Comparison of ENCODE assay signal across 27 cellular contexts in the genomic region with DNA sequence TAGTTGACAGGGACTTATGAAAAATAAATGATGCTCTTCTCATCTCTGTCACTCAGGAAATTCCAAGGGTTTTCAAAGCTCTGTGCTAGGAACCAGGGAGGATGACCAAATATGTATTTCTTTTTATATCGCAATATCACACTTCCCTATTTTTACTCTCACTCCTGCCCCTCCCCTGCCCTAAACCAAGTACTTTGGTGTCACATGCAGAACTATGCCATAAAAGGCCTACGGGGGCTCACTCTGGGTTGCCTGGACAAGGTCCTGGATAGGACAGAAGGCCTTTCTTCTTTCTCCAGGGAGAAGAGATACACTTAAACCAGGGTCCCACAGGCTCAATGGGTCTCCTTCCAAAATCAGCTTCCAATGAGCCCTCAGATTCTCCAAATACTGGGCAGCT. TPM values are rescaled to one million over a fixed set of nuclear protein-coding genes. Genes with fewer than 3 reads are reported as not detected.
DNase-seq lines count a peak whose midpoint lies in the region; ATAC-seq and TF ChIP-seq lines count a peak whose summit lies in the region.
"Had no signal": no experiment of that assay in that cellular context is flagged by ENCODE, and none has a peak within 500 bp of the region (broad histone marks: within the 10 kb centered on the region; RNA-seq: fewer than 3 reads in every experiment).

No MANE protein-coding gene starts in this region.

- no peak for TF ChIP-seq POLR2A in GM18505 (IDR thresholded peaks at IDR 0.05; ENCODE audit: borderline replicate concordance, extremely low read depth, insufficient read depth, insufficient read length)

- no peak overlapping the region for H3K9ac ChIP-seq in OCI-LY3 (ENCODE audit: low read length)
- H3K9ac ChIP-seq: SK-N-SH had no signal

- peaks cover 26% of the 10 kb centered on the region for H3K4me1 ChIP-seq in OCI-LY3 (ENCODE audit: low read length)
- H3K4me1 ChIP-seq: psoas muscle had no signal

- DNase-seq in Right ventricle myocardium inferior (ENCODE audit: missing footprints) (no peak), cardiac septum (ENCODE audit: low spot score) (no peak), left cardiac atrium (no peak), NCI-H187 treated with DMSO at 0.1 percent for 48 hours (lab: John Stamatoyannopoulos, UW) (no peak)
- DNase-seq in activated effector memory CD4-positive, alpha-beta T cell treated with anti-CD3 and anti-CD28 coated beads, Interleukin-2, amount 50 U/mL, for 16 hours, result no peak
- DNase-seq: activated naive CD4-positive, alpha-beta T cell treated with Interleukin-2 at 50 U/mL for 16 hours; CD8-positive, alpha-beta T cell; DMS79 treated with DMSO at 0.1 percent for 48 hours; effector CD8-positive, alpha-beta T cell; gastrocnemius medialis; HFFc6; KBM-7; midbrain; NCI-H1105; NCI-H2171; NCI-H526 treated with DMSO at 0.1 percent for 48 hours; Peyer's patch; psoas muscle; SK-N-SH; stimulated activated CD4-positive, alpha-beta T cell treated with anti-CD3 and anti-CD28 coated beads, Interleukin-4, amount 100 ng/mL, for 4 hours; substantia nigra had no signal

- no peaks in the 10 kb centered on the region for H3K27me3 ChIP-seq in OCI-LY3 (ENCODE audit: low read depth, low read length)
- H3K27me3 ChIP-seq: gastrocnemius medialis, Peyer's patch, vagina had no signal

- no peaks in the 10 kb centered on the region for H3K9me3 ChIP-seq in OCI-LY3 (ENCODE audit: insufficient read depth, low read length)
- H3K9me3 ChIP-seq: gastrocnemius medialis, Peyer's patch, psoas muscle, SK-N-SH, vagina had no signal

- intact Hi-C loops in Right ventricle myocardium inferior (cut with DNase I), result no loop called here
- intact Hi-C loops in cardiac septum (cut with DNase I), result no loop called here
- intact Hi-C loops in left cardiac atrium (cut with DNase I), result loop anchor here in 1 of 2 donors (5.0 kb wide), 1 partner anchor 138 kb away; no protein-coding TSS in a partner anchor

- no peak overlapping the region for H3K4me3 ChIP-seq in OCI-LY3 (ENCODE audit: low read length)
- H3K4me3 ChIP-seq: gastrocnemius medialis, Peyer's patch, psoas muscle, smooth muscle cell, vagina had no signal

- no peak overlapping the region for H2AFZ ChIP-seq in OCI-LY3 (ENCODE audit: low read depth, low read length)

- no peaks in the 10 kb centered on the region for H3K36me3 ChIP-seq in OCI-LY3 (replicated peaks; ENCODE audit: low read depth, low read length)
- H3K36me3 ChIP-seq: gastrocnemius medialis, Peyer's patch, vagina had no signal

- H3K4me2 ChIP-seq in OCI-LY3 (ENCODE audit: low read length), result peak overlapping the region; percentile 60
- H3K4me2 ChIP-seq: SK-N-SH, smooth muscle cell had no signal

- ATAC-seq in Right ventricle myocardium inferior (peak; percentile 57), left cardiac atrium (peak; percentile 37 to 56), GM18517 (IDR thresholded peaks at IDR 0.05; ENCODE audit: unreplicated experiment) (no peak), GM18505 (IDR thresholded peaks at IDR 0.05; ENCODE audit: unreplicated experiment) (no peak)
- ATAC-seq: CD8-positive, alpha-beta T cell; esophagus mucosa; gastrocnemius medialis; psoas muscle had no signal

- no peak for TF ChIP-seq CTCF in OCI-LY3 (IDR thresholded peaks at IDR 0.05; ENCODE audit: low read depth, low read length)

- H3K27ac ChIP-seq in OCI-LY3 (ENCODE audit: low read length), result no peak overlapping the region
- H3K27ac ChIP-seq: gastrocnemius medialis, Peyer's patch, psoas muscle, vagina had no signal

- no peaks in the 10 kb centered on the region for H4K20me1 ChIP-seq in OCI-LY3 (ENCODE audit: insufficient read depth, low read length)

- no peaks in the 10 kb centered on the region for H3K79me2 ChIP-seq in OCI-LY3 (ENCODE audit: low read length)

RNA-seq across cellular contexts. Expression of a gene that starts 8.3 kb away (rescaled TPM):
- total RNA-seq in Right ventricle myocardium inferior (197 TPM), cardiac septum (105 TPM), left cardiac atrium (100 to 1,000 TPM; 114 to 145 TPM)

Comparison
In these comparisons a context has a peak if more than half of its experiments do, and no peak if none do; other contexts are left out.
1. ATAC-seq: peak in Right ventricle myocardium inferior (single experiment) and left cardiac atrium (2 of 2); none in GM18517 (single experiment) and GM18505 (single experiment).